In the genomic region with DNA sequence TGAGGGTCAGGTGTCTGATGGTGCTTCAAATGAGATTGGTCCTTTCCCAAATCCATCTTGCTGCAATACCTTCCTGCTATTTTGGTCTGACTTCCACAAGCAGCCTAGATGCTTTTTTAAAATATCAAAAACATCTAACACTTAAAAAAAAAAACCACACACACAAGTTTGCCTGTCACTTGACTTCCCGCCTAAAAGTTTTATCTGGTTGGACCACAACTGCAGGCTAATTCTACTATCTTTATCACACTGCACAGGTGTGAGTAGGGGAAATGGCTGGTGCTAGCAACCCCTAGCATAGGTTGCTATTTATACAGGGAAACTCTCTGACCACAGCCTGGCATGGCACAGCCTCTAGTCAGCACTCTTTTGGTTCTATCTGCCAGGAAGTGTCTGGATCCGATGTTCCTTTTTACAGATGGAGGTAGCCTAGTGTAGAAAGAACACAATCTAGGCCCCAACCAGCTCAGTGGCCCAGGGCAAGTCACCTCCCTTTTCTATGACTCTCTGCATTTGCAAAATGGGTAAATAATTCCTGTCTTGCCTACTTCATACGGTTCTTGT, we compare ENCODE assay signal across 1 cellular context.
TF ChIP-seq lines count a peak whose summit lies in the region.

A gene with protein sequence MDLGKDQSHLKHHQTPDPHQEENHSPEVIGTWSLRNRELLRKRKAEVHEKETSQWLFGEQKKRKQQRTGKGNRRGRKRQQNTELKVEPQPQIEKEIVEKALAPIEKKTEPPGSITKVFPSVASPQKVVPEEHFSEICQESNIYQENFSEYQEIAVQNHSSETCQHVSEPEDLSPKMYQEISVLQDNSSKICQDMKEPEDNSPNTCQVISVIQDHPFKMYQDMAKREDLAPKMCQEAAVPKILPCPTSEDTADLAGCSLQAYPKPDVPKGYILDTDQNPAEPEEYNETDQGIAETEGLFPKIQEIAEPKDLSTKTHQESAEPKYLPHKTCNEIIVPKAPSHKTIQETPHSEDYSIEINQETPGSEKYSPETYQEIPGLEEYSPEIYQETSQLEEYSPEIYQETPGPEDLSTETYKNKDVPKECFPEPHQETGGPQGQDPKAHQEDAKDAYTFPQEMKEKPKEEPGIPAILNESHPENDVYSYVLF (minus strand): TSS at position 92 of the 564 bp plus-strand sequence. CDS start 36 bp downstream, at position 56.

TF ChIP-seq in K562, 482 proteins besides CTCF, POLR2A, EP300 and RAD21 (continued from another document and continues in another):
- no peak for TF ChIP-seq DEAF1 (CRISPR knock-in tag; IDR thresholded peaks at IDR 0.05)
- peak; percentile 97 for TF ChIP-seq KLF16 (IDR thresholded peaks at IDR 0.05)
- peak in 1 of 2 experiments; percentile 63; a peak in 2 of 4 replicates for TF ChIP-seq FOXA3 (CRISPR knock-in tag; conservative IDR thresholded peaks at IDR 0.05 in 1 of 2, IDR thresholded peaks at IDR 0.05 in 1 of 2)
- TF ChIP-seq ZNF586 (CRISPR knock-in tag; conservative IDR thresholded peaks at IDR 0.05), result no peak
- no peak for TF ChIP-seq SRSF9 (IDR thresholded peaks at IDR 0.05; ENCODE audit: borderline replicate concordance, low read depth, low read length)
- no peak for TF ChIP-seq SMAD2 (IDR thresholded peaks at IDR 0.05; ENCODE audit: low read depth, low read length)
- TF ChIP-seq, protein P1, sequence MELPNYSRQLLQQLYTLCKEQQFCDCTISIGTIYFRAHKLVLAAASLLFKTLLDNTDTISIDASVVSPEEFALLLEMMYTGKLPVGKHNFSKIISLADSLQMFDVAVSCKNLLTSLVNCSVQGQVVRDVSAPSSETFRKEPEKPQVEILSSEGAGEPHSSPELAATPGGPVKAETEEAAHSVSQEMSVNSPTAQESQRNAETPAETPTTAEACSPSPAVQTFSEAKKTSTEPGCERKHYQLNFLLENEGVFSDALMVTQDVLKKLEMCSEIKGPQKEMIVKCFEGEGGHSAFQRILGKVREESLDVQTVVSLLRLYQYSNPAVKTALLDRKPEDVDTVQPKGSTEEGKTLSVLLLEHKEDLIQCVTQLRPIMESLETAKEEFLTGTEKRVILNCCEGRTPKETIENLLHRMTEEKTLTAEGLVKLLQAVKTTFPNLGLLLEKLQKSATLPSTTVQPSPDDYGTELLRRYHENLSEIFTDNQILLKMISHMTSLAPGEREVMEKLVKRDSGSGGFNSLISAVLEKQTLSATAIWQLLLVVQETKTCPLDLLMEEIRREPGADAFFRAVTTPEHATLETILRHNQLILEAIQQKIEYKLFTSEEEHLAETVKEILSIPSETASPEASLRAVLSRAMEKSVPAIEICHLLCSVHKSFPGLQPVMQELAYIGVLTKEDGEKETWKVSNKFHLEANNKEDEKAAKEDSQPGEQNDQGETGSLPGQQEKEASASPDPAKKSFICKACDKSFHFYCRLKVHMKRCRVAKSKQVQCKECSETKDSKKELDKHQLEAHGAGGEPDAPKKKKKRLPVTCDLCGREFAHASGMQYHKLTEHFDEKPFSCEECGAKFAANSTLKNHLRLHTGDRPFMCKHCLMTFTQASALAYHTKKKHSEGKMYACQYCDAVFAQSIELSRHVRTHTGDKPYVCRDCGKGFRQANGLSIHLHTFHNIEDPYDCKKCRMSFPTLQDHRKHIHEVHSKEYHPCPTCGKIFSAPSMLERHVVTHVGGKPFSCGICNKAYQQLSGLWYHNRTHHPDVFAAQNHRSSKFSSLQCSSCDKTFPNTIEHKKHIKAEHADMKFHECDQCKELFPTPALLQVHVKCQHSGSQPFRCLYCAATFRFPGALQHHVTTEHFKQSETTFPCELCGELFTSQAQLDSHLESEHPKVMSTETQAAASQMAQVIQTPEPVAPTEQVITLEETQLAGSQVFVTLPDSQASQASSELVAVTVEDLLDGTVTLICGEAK (IDR thresholded peaks at IDR 0.05), result no peak
- TF ChIP-seq, protein P1 (CRISPR knock-in tag; IDR thresholded peaks at IDR 0.05), result no peak
- TF ChIP-seq FOXP1 (CRISPR knock-in tag; IDR thresholded peaks at IDR 0.05), result peak; percentile 60; the same call in 1 of the 2 replicates
- no peak for TF ChIP-seq ZNF347 (CRISPR knock-in tag; IDR thresholded peaks at IDR 0.05; ENCODE audit: low read depth)
- no peak for TF ChIP-seq PRMT5 (CRISPR knock-in tag; IDR thresholded peaks at IDR 0.05)
- 0 out of 2 replicates have a peak, but pooled peaks have one; percentile 40 for TF ChIP-seq ZKSCAN8 (CRISPR knock-in tag; IDR thresholded peaks at IDR 0.05)
- no peak for TF ChIP-seq ZNF695 (CRISPR knock-in tag; IDR thresholded peaks at IDR 0.05)
- TF ChIP-seq CXXC5 (CRISPR knock-in tag; IDR thresholded peaks at IDR 0.05), result peak; percentile 75
- TF ChIP-seq CTBP1 (IDR thresholded peaks at IDR 0.05; ENCODE audit: borderline replicate concordance), result peak; percentile 94
- TF ChIP-seq ETS2 (tag; IDR thresholded peaks at IDR 0.05; ENCODE audit: borderline replicate concordance, poor library complexity, severe bottlenecking), result no peak
- peak; percentile 71 for TF ChIP-seq CHD1 (IDR thresholded peaks at IDR 0.05; ENCODE audit: low read length)
- TF ChIP-seq ZNF589 (CRISPR knock-in tag; IDR thresholded peaks at IDR 0.05; ENCODE audit: low read depth), result peak; percentile 68; the same call in 1 of the 2 replicates
- no peak for TF ChIP-seq PHF21A (IDR thresholded peaks at IDR 0.05; ENCODE audit: borderline replicate concordance, low read depth)
- TF ChIP-seq, protein P2, sequence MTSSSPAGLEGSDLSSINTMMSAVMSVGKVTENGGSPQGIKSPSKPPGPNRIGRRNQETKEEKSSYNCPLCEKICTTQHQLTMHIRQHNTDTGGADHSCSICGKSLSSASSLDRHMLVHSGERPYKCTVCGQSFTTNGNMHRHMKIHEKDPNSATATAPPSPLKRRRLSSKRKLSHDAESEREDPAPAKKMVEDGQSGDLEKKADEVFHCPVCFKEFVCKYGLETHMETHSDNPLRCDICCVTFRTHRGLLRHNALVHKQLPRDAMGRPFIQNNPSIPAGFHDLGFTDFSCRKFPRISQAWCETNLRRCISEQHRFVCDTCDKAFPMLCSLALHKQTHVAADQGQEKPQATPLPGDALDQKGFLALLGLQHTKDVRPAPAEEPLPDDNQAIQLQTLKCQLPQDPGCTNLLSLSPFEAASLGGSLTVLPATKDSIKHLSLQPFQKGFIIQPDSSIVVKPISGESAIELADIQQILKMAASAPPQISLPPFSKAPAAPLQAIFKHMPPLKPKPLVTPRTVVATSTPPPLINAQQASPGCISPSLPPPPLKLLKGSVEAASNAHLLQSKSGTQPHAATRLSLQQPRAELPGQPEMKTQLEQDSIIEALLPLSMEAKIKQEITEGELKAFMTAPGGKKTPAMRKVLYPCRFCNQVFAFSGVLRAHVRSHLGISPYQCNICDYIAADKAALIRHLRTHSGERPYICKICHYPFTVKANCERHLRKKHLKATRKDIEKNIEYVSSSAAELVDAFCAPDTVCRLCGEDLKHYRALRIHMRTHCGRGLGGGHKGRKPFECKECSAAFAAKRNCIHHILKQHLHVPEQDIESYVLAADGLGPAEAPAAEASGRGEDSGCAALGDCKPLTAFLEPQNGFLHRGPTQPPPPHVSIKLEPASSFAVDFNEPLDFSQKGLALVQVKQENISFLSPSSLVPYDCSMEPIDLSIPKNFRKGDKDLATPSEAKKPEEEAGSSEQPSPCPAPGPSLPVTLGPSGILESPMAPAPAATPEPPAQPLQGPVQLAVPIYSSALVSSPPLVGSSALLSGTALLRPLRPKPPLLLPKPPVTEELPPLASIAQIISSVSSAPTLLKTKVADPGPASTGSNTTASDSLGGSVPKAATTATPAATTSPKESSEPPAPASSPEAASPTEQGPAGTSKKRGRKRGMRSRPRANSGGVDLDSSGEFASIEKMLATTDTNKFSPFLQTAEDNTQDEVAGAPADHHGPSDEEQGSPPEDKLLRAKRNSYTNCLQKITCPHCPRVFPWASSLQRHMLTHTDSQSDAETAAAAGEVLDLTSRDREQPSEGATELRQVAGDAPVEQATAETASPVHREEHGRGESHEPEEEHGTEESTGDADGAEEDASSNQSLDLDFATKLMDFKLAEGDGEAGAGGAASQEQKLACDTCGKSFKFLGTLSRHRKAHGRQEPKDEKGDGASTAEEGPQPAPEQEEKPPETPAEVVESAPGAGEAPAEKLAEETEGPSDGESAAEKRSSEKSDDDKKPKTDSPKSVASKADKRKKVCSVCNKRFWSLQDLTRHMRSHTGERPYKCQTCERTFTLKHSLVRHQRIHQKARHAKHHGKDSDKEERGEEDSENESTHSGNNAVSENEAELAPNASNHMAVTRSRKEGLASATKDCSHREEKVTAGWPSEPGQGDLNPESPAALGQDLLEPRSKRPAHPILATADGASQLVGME (CRISPR knock-in tag; IDR thresholded peaks at IDR 0.05), result no peak
- no peak for TF ChIP-seq YBX1 (IDR thresholded peaks at IDR 0.05)
- TF ChIP-seq GABPA (tag; conservative IDR thresholded peaks at IDR 0.05; ENCODE audit: low read depth), result no peak
- TF ChIP-seq ZNF707 (CRISPR knock-in tag; conservative IDR thresholded peaks at IDR 0.05), result no peak
- no peak for TF ChIP-seq BRF1 (IDR thresholded peaks at IDR 0.05; ENCODE audit: borderline replicate concordance, extremely low read depth, insufficient read length)
- TF ChIP-seq CEBPB (tag; IDR thresholded peaks at IDR 0.05), result 0 out of 2 replicates have a peak, but pooled peaks have one; percentile 8
- peak; percentile 53; the same call in 1 of the 2 replicates for TF ChIP-seq CBFB (CRISPR knock-in tag; IDR thresholded peaks at IDR 0.05)
- TF ChIP-seq CREB1 (IDR thresholded peaks at IDR 0.05), result peak; percentile 69
- no peak for TF ChIP-seq CREB1 (CRISPR knock-in tag; IDR thresholded peaks at IDR 0.05)
- TF ChIP-seq, protein P3, sequence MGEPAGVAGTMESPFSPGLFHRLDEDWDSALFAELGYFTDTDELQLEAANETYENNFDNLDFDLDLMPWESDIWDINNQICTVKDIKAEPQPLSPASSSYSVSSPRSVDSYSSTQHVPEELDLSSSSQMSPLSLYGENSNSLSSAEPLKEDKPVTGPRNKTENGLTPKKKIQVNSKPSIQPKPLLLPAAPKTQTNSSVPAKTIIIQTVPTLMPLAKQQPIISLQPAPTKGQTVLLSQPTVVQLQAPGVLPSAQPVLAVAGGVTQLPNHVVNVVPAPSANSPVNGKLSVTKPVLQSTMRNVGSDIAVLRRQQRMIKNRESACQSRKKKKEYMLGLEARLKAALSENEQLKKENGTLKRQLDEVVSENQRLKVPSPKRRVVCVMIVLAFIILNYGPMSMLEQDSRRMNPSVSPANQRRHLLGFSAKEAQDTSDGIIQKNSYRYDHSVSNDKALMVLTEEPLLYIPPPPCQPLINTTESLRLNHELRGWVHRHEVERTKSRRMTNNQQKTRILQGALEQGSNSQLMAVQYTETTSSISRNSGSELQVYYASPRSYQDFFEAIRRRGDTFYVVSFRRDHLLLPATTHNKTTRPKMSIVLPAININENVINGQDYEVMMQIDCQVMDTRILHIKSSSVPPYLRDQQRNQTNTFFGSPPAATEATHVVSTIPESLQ (CRISPR knock-in tag; IDR thresholded peaks at IDR 0.05), result no peak
- TF ChIP-seq HDGF (IDR thresholded peaks at IDR 0.05), result no peak
- peak; percentile 87 to 91 for TF ChIP-seq ARNT (IDR thresholded peaks at IDR 0.05)
- TF ChIP-seq MAX (CRISPR knock-in tag; IDR thresholded peaks at IDR 0.05), result no peak
- no peak for TF ChIP-seq TGIF2 (CRISPR knock-in tag; IDR thresholded peaks at IDR 0.05)
- no peak for TF ChIP-seq POLR2G (IDR thresholded peaks at IDR 0.05; ENCODE audit: low read depth, low read length)
- TF ChIP-seq PREB (CRISPR knock-in tag; IDR thresholded peaks at IDR 0.05), result no peak
- 0 out of 4 replicates have a peak, but pooled peaks have one; percentile 42 to 61 for TF ChIP-seq TEAD1 (CRISPR knock-in tag; IDR thresholded peaks at IDR 0.05)
- no peak for TF ChIP-seq ZNF551 (CRISPR knock-in tag; IDR thresholded peaks at IDR 0.05)
- TF ChIP-seq MTA1 (IDR thresholded peaks at IDR 0.05; ENCODE audit: borderline replicate concordance), result 0 out of 2 replicates have a peak, but pooled peaks have one; percentile 58
- TF ChIP-seq ASH1L (IDR thresholded peaks at IDR 0.05; ENCODE audit: borderline replicate concordance, low read depth, partially characterized antibody), result no peak
